In genomic region chr2:197515798-197516761, GRCh38 we compare ENCODE assay signal across 1 cellular context.
TF ChIP-seq lines count a peak whose summit lies in the region.

Gene MOB4, plus strand, starts transcription at chr2:197516066. Its CDS starts 21 bp downstream, at chr2:197516087.

TF ChIP-seq in SK-N-SH, 30 proteins besides CTCF, POLR2A, EP300 and RAD21 (continued from another document):
- TF ChIP-seq, protein P1, sequence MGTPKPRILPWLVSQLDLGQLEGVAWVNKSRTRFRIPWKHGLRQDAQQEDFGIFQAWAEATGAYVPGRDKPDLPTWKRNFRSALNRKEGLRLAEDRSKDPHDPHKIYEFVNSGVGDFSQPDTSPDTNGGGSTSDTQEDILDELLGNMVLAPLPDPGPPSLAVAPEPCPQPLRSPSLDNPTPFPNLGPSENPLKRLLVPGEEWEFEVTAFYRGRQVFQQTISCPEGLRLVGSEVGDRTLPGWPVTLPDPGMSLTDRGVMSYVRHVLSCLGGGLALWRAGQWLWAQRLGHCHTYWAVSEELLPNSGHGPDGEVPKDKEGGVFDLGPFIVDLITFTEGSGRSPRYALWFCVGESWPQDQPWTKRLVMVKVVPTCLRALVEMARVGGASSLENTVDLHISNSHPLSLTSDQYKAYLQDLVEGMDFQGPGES (IDR thresholded peaks at IDR 0.05; ENCODE audit: low read depth, low read length) = no peak
- TF ChIP-seq, protein P2, sequence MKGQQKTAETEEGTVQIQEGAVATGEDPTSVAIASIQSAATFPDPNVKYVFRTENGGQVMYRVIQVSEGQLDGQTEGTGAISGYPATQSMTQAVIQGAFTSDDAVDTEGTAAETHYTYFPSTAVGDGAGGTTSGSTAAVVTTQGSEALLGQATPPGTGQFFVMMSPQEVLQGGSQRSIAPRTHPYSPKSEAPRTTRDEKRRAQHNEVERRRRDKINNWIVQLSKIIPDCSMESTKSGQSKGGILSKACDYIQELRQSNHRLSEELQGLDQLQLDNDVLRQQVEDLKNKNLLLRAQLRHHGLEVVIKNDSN (IDR thresholded peaks at IDR 0.05; ENCODE audit: borderline replicate concordance, low read depth) = 0 out of 2 replicates have a peak, but pooled peaks have one; percentile 16
- TF ChIP-seq FOXM1 (IDR thresholded peaks at IDR 0.05; ENCODE audit: low read depth) (no peak), JUND (IDR thresholded peaks at IDR 0.05) (no peak), USF2 (IDR thresholded peaks at IDR 0.05; ENCODE audit: borderline replicate concordance, low read depth, low read length) (no peak), ELF1 (IDR thresholded peaks at IDR 0.05) (peak; percentile 83)
